Comparison of ENCODE assay signal across 20 cellular contexts in genomic region chr9:127438394-127438793, GRCh38. TPM values are rescaled to one million over a fixed set of nuclear protein-coding genes. Genes with fewer than 3 reads are reported as not detected.
DNase-seq lines count a peak whose midpoint lies in the region; ATAC-seq and TF ChIP-seq lines count a peak whose summit lies in the region.
"Had no signal": no experiment of that assay in that cellular context is flagged by ENCODE, and none has a peak within 500 bp of the region (broad histone marks: within the 10 kb centered on the region; RNA-seq: fewer than 3 reads in every experiment).

No MANE protein-coding gene starts in this region.

- no peaks in the 10 kb centered on the region for H3K27me3 Mint-ChIP-seq in activated CD4-positive, alpha-beta memory T cell treated with anti-CD3 and anti-CD28 coated beads, Interleukin-2, amount 10 ng/mL, durations not matched to agents 7 days and 5 days
- no peaks in the 10 kb centered on the region for H3K27me3 Mint-ChIP-seq in activated CD4-positive, alpha-beta memory T cell treated with anti-CD3 and anti-CD28 coated beads for 36 hours
- no peaks in the 10 kb centered on the region for H3K27me3 Mint-ChIP-seq in T-helper 17 cell
- no peaks in the 10 kb centered on the region for H3K27me3 Mint-ChIP-seq in mesothelial cell of epicardium (ENCODE audit: low read depth)
- no peaks in the 10 kb centered on the region for H3K27me3 Mint-ChIP-seq in stimulated activated naive B cell treated with anti-CD40 and anti-IgM and Interleukin-4, amounts not matched to agents 10 μg/mL and 1 μg/mL and 100 μg/mL, for 72 hours

- POLR2A ChIA-PET in activated CD4-positive, alpha-beta memory T cell treated with anti-CD3 and anti-CD28 coated beads, Interleukin-2, amount 10 ng/mL, durations not matched to agents 7 days and 5 days (lab: Charles Lee) = interaction anchor here (1.0 to 4.0 kb wide), 3 partner anchors 9 to 12 kb away, joined by 4 to 33 read pairs (median 13); partner anchors contain the start of genes LRSAM1 and RPL12
- POLR2A ChIA-PET in activated CD4-positive, alpha-beta memory T cell treated with anti-CD3 and anti-CD28 coated beads for 36 hours (lab: Charles Lee) = interaction anchor here (5.1 kb wide), 1 partner anchor 13 kb away, joined by 20 read pairs; the partner anchor contains the start of genes LRSAM1 and RPL12

- DNase-seq in activated CD4-positive, alpha-beta memory T cell treated with anti-CD3 and anti-CD28 coated beads, Interleukin-2, amount 10 ng/mL, durations not matched to agents 7 days and 5 days = no peak
- DNase-seq in activated CD4-positive, alpha-beta memory T cell treated with anti-CD3 and anti-CD28 coated beads for 36 hours = no peak
- DNase-seq in T-helper 17 cell (no peak), mesothelial cell of epicardium (ENCODE audit: low spot score in 2 of 2, unreplicated experiment in 2 of 2) (no peak), NCI-H1694 (lab: John Stamatoyannopoulos, UW) (no peak)
- DNase-seq in stimulated activated naive B cell treated with anti-CD40 and anti-IgM and Interleukin-4, amounts not matched to agents 10 μg/mL and 1 μg/mL and 100 μg/mL, for 72 hours = no peak
- DNase-seq in stimulated activated naive CD4-positive, alpha-beta T cell treated with Interleukin-2 at 50 U/mL for 16 hours (lab: John Stamatoyannopoulos, UW) = no peak
- DNase-seq: 8988T, DMS53, EL, KG1, NCI-H1105 treated with DMSO at 0.1 percent for 48 hours, NCI-H1694 treated with DMSO at 0.1 percent for 48 hours, NCI-H2227 treated with DMSO at 0.1 percent for 48 hours, NCI-H524, NCI-H82, OCI-M1, Right ventricle myocardium superior had no signal

- ATAC-seq in T-helper 17 cell (no peak), GM18907 (IDR thresholded peaks at IDR 0.05; ENCODE audit: unreplicated experiment) (no peak)
- no peak for ATAC-seq in stimulated activated naive B cell treated with anti-CD40 and anti-IgM and Interleukin-4, amounts not matched to agents 10 μg/mL and 1 μg/mL and 100 μg/mL, for 72 hours (replicated peaks)

- CTCF ChIA-PET in activated CD4-positive, alpha-beta memory T cell treated with anti-CD3 and anti-CD28 coated beads, Interleukin-2, amount 10 ng/mL, durations not matched to agents 7 days and 5 days (lab: Charles Lee) = interaction anchor here (1.4 to 2.0 kb wide), 2 partner anchors 8 to 12 kb away, joined by 3 to 5 read pairs; partner anchors contain the start of gene RPL12
- CTCF ChIA-PET in activated CD4-positive, alpha-beta memory T cell treated with anti-CD3 and anti-CD28 coated beads for 36 hours (lab: Charles Lee) = interaction anchor here (1.0 kb wide), 1 partner anchor 127 kb away, joined by 3 read pairs; no protein-coding TSS in a partner anchor

- H3K9me3 Mint-ChIP-seq in activated CD4-positive, alpha-beta memory T cell treated with anti-CD3 and anti-CD28 coated beads, Interleukin-2, amount 10 ng/mL, durations not matched to agents 7 days and 5 days = peaks cover 8% of the 10 kb centered on the region
- H3K9me3 Mint-ChIP-seq in activated CD4-positive, alpha-beta memory T cell treated with anti-CD3 and anti-CD28 coated beads for 36 hours = no peaks in the 10 kb centered on the region
- no peaks in the 10 kb centered on the region for H3K9me3 Mint-ChIP-seq in mesothelial cell of epicardium
- no peaks in the 10 kb centered on the region for H3K9me3 Mint-ChIP-seq in stimulated activated naive B cell treated with anti-CD40 and anti-IgM and Interleukin-4, amounts not matched to agents 10 μg/mL and 1 μg/mL and 100 μg/mL, for 72 hours

- intact Hi-C loops in activated CD4-positive, alpha-beta memory T cell treated with anti-CD3 and anti-CD28 coated beads for 36 hours (cut with micrococcal nuclease) = no loop called here

- H3K4me3 Mint-ChIP-seq in activated CD4-positive, alpha-beta memory T cell treated with anti-CD3 and anti-CD28 coated beads, Interleukin-2, amount 10 ng/mL, durations not matched to agents 7 days and 5 days = no peak overlapping the region
- no peak overlapping the region for H3K4me3 Mint-ChIP-seq in activated CD4-positive, alpha-beta memory T cell treated with anti-CD3 and anti-CD28 coated beads for 36 hours
- peak overlapping the region; percentile 60 for H3K4me3 Mint-ChIP-seq in T-helper 17 cell
- no peak overlapping the region for H3K4me3 Mint-ChIP-seq in mesothelial cell of epicardium
- no peak overlapping the region for H3K4me3 Mint-ChIP-seq in stimulated activated naive B cell treated with anti-CD40 and anti-IgM and Interleukin-4, amounts not matched to agents 10 μg/mL and 1 μg/mL and 100 μg/mL, for 72 hours
- H3K4me3 Mint-ChIP-seq: CD14-positive monocyte had no signal

- H3K9me3 ChIP-seq in T-helper 17 cell (ENCODE audit: control insufficient read depth, low read length, poor library complexity, severe bottlenecking) = no peaks in the 10 kb centered on the region

- H3K36me3 Mint-ChIP-seq in activated CD4-positive, alpha-beta memory T cell treated with anti-CD3 and anti-CD28 coated beads, Interleukin-2, amount 10 ng/mL, durations not matched to agents 7 days and 5 days (ENCODE audit: low read depth) = peaks cover 87% of the 10 kb centered on the region
- H3K36me3 Mint-ChIP-seq in activated CD4-positive, alpha-beta memory T cell treated with anti-CD3 and anti-CD28 coated beads for 36 hours = peaks cover 64% of the 10 kb centered on the region
- H3K36me3 Mint-ChIP-seq in T-helper 17 cell (ENCODE audit: low read depth) = peaks cover 15% of the 10 kb centered on the region
- H3K36me3 Mint-ChIP-seq in mesothelial cell of epicardium = peaks cover 38% of the 10 kb centered on the region
- H3K36me3 Mint-ChIP-seq in stimulated activated naive B cell treated with anti-CD40 and anti-IgM and Interleukin-4, amounts not matched to agents 10 μg/mL and 1 μg/mL and 100 μg/mL, for 72 hours = peaks cover 66 to 78% of the 10 kb centered on the region in 2 donors

- H3K27ac Mint-ChIP-seq in activated CD4-positive, alpha-beta memory T cell treated with anti-CD3 and anti-CD28 coated beads, Interleukin-2, amount 10 ng/mL, durations not matched to agents 7 days and 5 days = peak overlapping the region; percentile 83
- H3K27ac Mint-ChIP-seq in activated CD4-positive, alpha-beta memory T cell treated with anti-CD3 and anti-CD28 coated beads for 36 hours = no peak overlapping the region
- H3K27ac Mint-ChIP-seq in T-helper 17 cell = peak overlapping the region; percentile 89
- H3K27ac Mint-ChIP-seq in mesothelial cell of epicardium = peak overlapping the region; percentile 93
- peak overlapping the region; percentile 51 for H3K27ac Mint-ChIP-seq in stimulated activated naive B cell treated with anti-CD40 and anti-IgM and Interleukin-4, amounts not matched to agents 10 μg/mL and 1 μg/mL and 100 μg/mL, for 72 hours
- H3K27ac Mint-ChIP-seq: CD14-positive monocyte had no signal

- TF ChIP-seq CTCF in mesothelial cell of epicardium (IDR thresholded peaks at IDR 0.05; ENCODE audit: unreplicated experiment) = no peak

- peaks cover 16% of the 10 kb centered on the region for H3K4me1 Mint-ChIP-seq in activated CD4-positive, alpha-beta memory T cell treated with anti-CD3 and anti-CD28 coated beads, Interleukin-2, amount 10 ng/mL, durations not matched to agents 7 days and 5 days
- peaks cover 15% of the 10 kb centered on the region for H3K4me1 Mint-ChIP-seq in activated CD4-positive, alpha-beta memory T cell treated with anti-CD3 and anti-CD28 coated beads for 36 hours (ENCODE audit: low read depth)
- H3K4me1 Mint-ChIP-seq in T-helper 17 cell = peaks cover 23% of the 10 kb centered on the region
- peaks cover 11% of the 10 kb centered on the region for H3K4me1 Mint-ChIP-seq in mesothelial cell of epicardium
- H3K4me1 Mint-ChIP-seq in stimulated activated naive B cell treated with anti-CD40 and anti-IgM and Interleukin-4, amounts not matched to agents 10 μg/mL and 1 μg/mL and 100 μg/mL, for 72 hours = peaks cover 0 to 2% of the 10 kb centered on the region in 2 donors
- H3K4me1 Mint-ChIP-seq: CD14-positive monocyte had no signal

RNA-seq across cellular contexts. Expression of gene RPL12, which starts 12.8 kb away (rescaled TPM):
- 1,000 to 10,000 TPM; 1,379 to 1,395 TPM for total RNA-seq in activated CD4-positive, alpha-beta memory T cell treated with anti-CD3 and anti-CD28 coated beads, Interleukin-2, amount 10 ng/mL, durations not matched to agents 7 days and 5 days
- 1,000 to 10,000 TPM; 2,267 to 2,331 TPM for total RNA-seq in activated CD4-positive, alpha-beta memory T cell treated with anti-CD3 and anti-CD28 coated beads for 36 hours
- total RNA-seq in T-helper 17 cell (1,000 to 10,000 TPM; 1,506 to 1,597 TPM), mesothelial cell of epicardium (1,125 to 1,180 TPM (median 1,165 TPM) in 3 replicates)

RNA-seq across cellular contexts. Expression of gene LRSAM1, which starts 12.9 kb away (rescaled TPM):
- total RNA-seq in activated CD4-positive, alpha-beta memory T cell treated with anti-CD3 and anti-CD28 coated beads, Interleukin-2, amount 10 ng/mL, durations not matched to agents 7 days and 5 days = 10 to 100 TPM; 25.4 to 26.9 TPM
- 10 to 100 TPM; 19.7 to 20.9 TPM for total RNA-seq in activated CD4-positive, alpha-beta memory T cell treated with anti-CD3 and anti-CD28 coated beads for 36 hours
- total RNA-seq in T-helper 17 cell (10 to 100 TPM; 19.6 to 22.2 TPM), mesothelial cell of epicardium (27.1 to 28.0 TPM (median 27.4 TPM) in 3 replicates)

RNA-seq across cellular contexts. Expression of gene ZNF79, which starts 14.2 kb away (rescaled TPM):
- 10 to 100 TPM; 12.5 to 12.7 TPM for total RNA-seq in activated CD4-positive, alpha-beta memory T cell treated with anti-CD3 and anti-CD28 coated beads, Interleukin-2, amount 10 ng/mL, durations not matched to agents 7 days and 5 days
- total RNA-seq in activated CD4-positive, alpha-beta memory T cell treated with anti-CD3 and anti-CD28 coated beads for 36 hours = 1 to 10 TPM; 9.3 to 9.7 TPM
- 1 to 10 TPM; 7.9 to 8.4 TPM for total RNA-seq in T-helper 17 cell
- 11.0 to 12.1 TPM (median 11.6 TPM) in 3 replicates for total RNA-seq in mesothelial cell of epicardium

RNA-seq across cellular contexts. Expression of gene SLC2A8, which starts 41.4 kb away (rescaled TPM):
- total RNA-seq in activated CD4-positive, alpha-beta memory T cell treated with anti-CD3 and anti-CD28 coated beads, Interleukin-2, amount 10 ng/mL, durations not matched to agents 7 days and 5 days = 1 to 10 TPM; 7.5 to 7.7 TPM
- total RNA-seq in activated CD4-positive, alpha-beta memory T cell treated with anti-CD3 and anti-CD28 coated beads for 36 hours = 1 to 10 TPM; 3.2 to 4.6 TPM
- 1 to 10 TPM; 3.0 to 4.3 TPM for total RNA-seq in T-helper 17 cell
- 30.9 to 36.0 TPM (median 32.7 TPM) in 3 replicates for total RNA-seq in mesothelial cell of epicardium
